ENCODE assay signal across 9 cellular contexts in genomic region chr1:41418868-41419583, GRCh38. TPM values are rescaled to one million over a fixed set of nuclear protein-coding genes. Genes with fewer than 3 reads are reported as not detected.
DNase-seq lines count a peak whose midpoint lies in the region; TF ChIP-seq lines count a peak whose summit lies in the region.
"Had no signal": no experiment of that assay in that cellular context is flagged by ENCODE, and none has a peak within 500 bp of the region (broad histone marks: within the 10 kb centered on the region; RNA-seq: fewer than 3 reads in every experiment).

No MANE protein-coding gene starts in this region.

- H3K9me3 Mint-ChIP-seq in osteocyte (ENCODE audit: unreplicated experiment): no peaks in the 10 kb centered on the region

- DNase-seq in DMS 273 (lab: John Stamatoyannopoulos, UW; ENCODE audit: unreplicated experiment): peak; percentile 100
- DNase-seq in NCI-H526 treated with DMSO at 0.1 percent for 48 hours (lab: John Stamatoyannopoulos, UW): peak; percentile 23
- peak; percentile 89 for DNase-seq in epithelial cell of prostate (ENCODE audit: low read depth, low spot score)
- peak; percentile 91 for DNase-seq in osteocyte (ENCODE audit: extremely low spot score, unreplicated experiment)
- no peak for DNase-seq in activated naive CD4-positive, alpha-beta T cell treated with Interleukin-2 at 50 U/mL for 16 hours
- no peak for DNase-seq in activated naive CD4-positive, alpha-beta T cell (lab: John Stamatoyannopoulos, UW)
- DNase-seq in pons (ENCODE audit: low spot score): no peak
- DNase-seq in cortex of kidney (lab: John Stamatoyannopoulos, UW): no peak

- no peaks in the 10 kb centered on the region for H3K27me3 Mint-ChIP-seq in osteocyte (ENCODE audit: unreplicated experiment)

- peak overlapping the region; percentile 87 for H3K27ac ChIP-seq in epithelial cell of prostate
- H3K27ac ChIP-seq: SK-N-MC had no signal

- peak; percentile 24 for TF ChIP-seq CTCF in osteocyte (IDR thresholded peaks at IDR 0.05)

- peak overlapping the region; percentile 58 for H3K27ac Mint-ChIP-seq in osteocyte (ENCODE audit: unreplicated experiment)

- no peak overlapping the region for H3K4me3 Mint-ChIP-seq in osteocyte (ENCODE audit: unreplicated experiment)

- H3K36me3 Mint-ChIP-seq in osteocyte (ENCODE audit: unreplicated experiment): no peaks in the 10 kb centered on the region

- peaks cover 28% of the 10 kb centered on the region for H3K4me1 Mint-ChIP-seq in osteocyte (ENCODE audit: unreplicated experiment)

RNA-seq across cellular contexts. Expression of gene FOXO6, which starts 57.8 kb away (rescaled TPM):
- total RNA-seq in osteocyte: 0.81 and 0.99 TPM in 2 replicates

Comparison
In these comparisons a context has a peak if more than half of its experiments do, and no peak if none do; other contexts are left out.
1. DNase-seq: peak in DMS 273 (single experiment), NCI-H526 treated with DMSO at 0.1 percent for 48 hours (single experiment), epithelial cell of prostate (single experiment) and osteocyte (single experiment); none in activated naive CD4-positive, alpha-beta T cell treated with Interleukin-2 at 50 U/mL for 16 hours (single experiment), activated naive CD4-positive, alpha-beta T cell (0 of 4), pons (single experiment) and cortex of kidney (single experiment).